ENCODE assay signal across 8 cellular contexts in genomic region chr21:14533555-14534400, GRCh38. TPM values are rescaled to one million over a fixed set of nuclear protein-coding genes. Genes with fewer than 3 reads are reported as not detected.
DNase-seq lines count a peak whose midpoint lies in the region; ATAC-seq and TF ChIP-seq lines count a peak whose summit lies in the region.

No MANE protein-coding gene starts in this region.

- intact Hi-C loops in uterus (cut with DNase I; ENCODE audit: low total_unique reads), result no loop called here

- H3K36me3 Mint-ChIP-seq in activated T-cell treated with anti-CD3 and anti-CD28 coated beads, Interleukin-2, amount 50 U/mL, for 4 hours (ENCODE audit: insufficient read depth), result peaks cover 50% of the 10 kb centered on the region

- H3K9me3 ChIP-seq in uterus, result no peaks in the 10 kb centered on the region

- H3K9me3 Mint-ChIP-seq in activated T-cell treated with anti-CD3 and anti-CD28 coated beads, Interleukin-2, amount 50 U/mL, for 4 hours, result peaks cover 17% of the 10 kb centered on the region

- peak; percentile 20 for DNase-seq in activated T-cell treated with anti-CD3 and anti-CD28 coated beads, Interleukin-2, amount 50 U/mL, for 4 hours
- DNase-seq in activated T-cell treated with anti-CD3 and anti-CD28 coated beads for 4 hours (no peak), SW480 (ENCODE audit: low spot score) (peak; percentile 46), kidney glomerular epithelial cell (lab: John Stamatoyannopoulos, UW) (peak; percentile 3), uterus (no peak), HuH-7.5 (ENCODE audit: low spot score) (no peak), NCI-H526 treated with DMSO at 0.1 percent for 48 hours (lab: John Stamatoyannopoulos, UW) (no peak)

- TF ChIP-seq POLR2A in uterus (IDR thresholded peaks at IDR 0.05), result no peak

- no peaks in the 10 kb centered on the region for H3K4me1 ChIP-seq in uterus

- no peak overlapping the region for H3K4me3 ChIP-seq in uterus

- peak overlapping the region; percentile 82 for H3K4me3 Mint-ChIP-seq in activated T-cell treated with anti-CD3 and anti-CD28 coated beads, Interleukin-2, amount 50 U/mL, for 4 hours

- H3K27ac ChIP-seq in uterus, result no peak overlapping the region

- H3K27me3 Mint-ChIP-seq in activated T-cell treated with anti-CD3 and anti-CD28 coated beads, Interleukin-2, amount 50 U/mL, for 4 hours (ENCODE audit: low read depth), result no peaks in the 10 kb centered on the region

- H3K36me3 ChIP-seq in uterus, result no peaks in the 10 kb centered on the region

- peaks cover 82% of the 10 kb centered on the region for H3K4me1 Mint-ChIP-seq in activated T-cell treated with anti-CD3 and anti-CD28 coated beads, Interleukin-2, amount 50 U/mL, for 4 hours (ENCODE audit: low read depth)

- no peak for TF ChIP-seq CTCF in uterus (IDR thresholded peaks at IDR 0.05)

- ATAC-seq in activated T-cell treated with anti-CD3 and anti-CD28 coated beads, Interleukin-2, amount 50 U/mL, for 4 hours, result peak; percentile 75 to 78
- ATAC-seq in HG02885 (IDR thresholded peaks at IDR 0.05; ENCODE audit: poor library complexity, unreplicated experiment), result peak; percentile 90

- no peaks in the 10 kb centered on the region for H3K27me3 ChIP-seq in uterus

RNA-seq across cellular contexts. Expression of gene SAMSN1, which starts 12.3 kb away (rescaled TPM):
- 100 to 1,000 TPM in 1 of 3 donors, 10 to 100 TPM in 2; 54.0 to 107 (median 73.5) TPM for total RNA-seq in activated T-cell treated with anti-CD3 and anti-CD28 coated beads, Interleukin-2, amount 50 U/mL, for 4 hours
- 1 to 10 TPM in 3 of 4 donors, under 1 TPM in 1; 0.29 to 3.0 (median 1.8) TPM for total RNA-seq in uterus

Comparison
In these comparisons a context has a peak if more than half of its experiments do, and no peak if none do; other contexts are left out.
1. DNase-seq: peak in activated T-cell treated with anti-CD3 and anti-CD28 coated beads, Interleukin-2, amount 50 U/mL, for 4 hours (single experiment), SW480 (single experiment) and kidney glomerular epithelial cell (single experiment); none in activated T-cell treated with anti-CD3 and anti-CD28 coated beads for 4 hours (single experiment), uterus (0 of 2), HuH-7.5 (single experiment) and NCI-H526 treated with DMSO at 0.1 percent for 48 hours (single experiment).
2. RNA of gene SAMSN1, which starts 12.3 kb away (total RNA-seq): 54.0 to 107 TPM in activated T-cell treated with anti-CD3 and anti-CD28 coated beads, Interleukin-2, amount 50 U/mL, for 4 hours; 0.29 to 3.0 TPM in uterus; every median in the first group is over 10 times any median in the second.